1 cellular context compared by ENCODE assay signal in the genomic region with DNA sequence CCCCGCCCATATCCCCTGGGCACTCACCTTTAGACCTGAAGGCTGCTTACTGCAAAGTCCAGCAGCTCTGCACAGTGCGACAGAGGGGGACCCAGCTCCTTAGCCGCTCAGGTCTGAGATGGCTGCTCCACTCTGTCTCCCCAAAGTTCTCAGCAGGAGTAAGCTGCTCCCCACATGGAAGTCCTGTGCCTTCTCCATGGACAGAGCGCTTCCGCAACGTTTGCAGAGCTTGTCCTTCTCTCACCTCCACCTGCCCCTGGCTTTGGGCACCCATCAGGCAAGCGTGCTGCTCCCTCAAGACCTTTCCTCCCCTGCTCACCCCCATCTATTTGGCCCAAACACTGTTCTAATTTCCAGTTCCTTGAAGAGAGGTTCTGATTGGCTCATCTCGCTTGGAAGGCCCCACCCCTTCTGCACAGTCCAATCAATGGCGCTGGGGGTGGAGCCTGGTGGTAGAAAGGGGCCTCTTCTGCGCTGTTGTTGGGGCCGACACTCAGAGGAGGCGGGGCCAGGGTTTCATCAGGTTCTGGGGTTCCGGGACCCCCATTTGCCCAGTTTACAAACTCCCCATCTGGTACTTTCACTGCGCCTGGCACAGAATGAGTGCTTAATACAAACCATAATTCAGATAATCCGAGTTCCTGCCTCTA.
TF ChIP-seq lines count a peak whose summit lies in the region.

No MANE protein-coding gene starts in this region.

TF ChIP-seq in WTC11, 78 proteins besides CTCF, POLR2A, EP300 and RAD21 (continued from another document):
- TF ChIP-seq, protein P1, sequence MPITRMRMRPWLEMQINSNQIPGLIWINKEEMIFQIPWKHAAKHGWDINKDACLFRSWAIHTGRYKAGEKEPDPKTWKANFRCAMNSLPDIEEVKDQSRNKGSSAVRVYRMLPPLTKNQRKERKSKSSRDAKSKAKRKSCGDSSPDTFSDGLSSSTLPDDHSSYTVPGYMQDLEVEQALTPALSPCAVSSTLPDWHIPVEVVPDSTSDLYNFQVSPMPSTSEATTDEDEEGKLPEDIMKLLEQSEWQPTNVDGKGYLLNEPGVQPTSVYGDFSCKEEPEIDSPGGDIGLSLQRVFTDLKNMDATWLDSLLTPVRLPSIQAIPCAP (CRISPR knock-in tag; IDR thresholded peaks at IDR 0.05), result no peak
- TF ChIP-seq, protein P2, sequence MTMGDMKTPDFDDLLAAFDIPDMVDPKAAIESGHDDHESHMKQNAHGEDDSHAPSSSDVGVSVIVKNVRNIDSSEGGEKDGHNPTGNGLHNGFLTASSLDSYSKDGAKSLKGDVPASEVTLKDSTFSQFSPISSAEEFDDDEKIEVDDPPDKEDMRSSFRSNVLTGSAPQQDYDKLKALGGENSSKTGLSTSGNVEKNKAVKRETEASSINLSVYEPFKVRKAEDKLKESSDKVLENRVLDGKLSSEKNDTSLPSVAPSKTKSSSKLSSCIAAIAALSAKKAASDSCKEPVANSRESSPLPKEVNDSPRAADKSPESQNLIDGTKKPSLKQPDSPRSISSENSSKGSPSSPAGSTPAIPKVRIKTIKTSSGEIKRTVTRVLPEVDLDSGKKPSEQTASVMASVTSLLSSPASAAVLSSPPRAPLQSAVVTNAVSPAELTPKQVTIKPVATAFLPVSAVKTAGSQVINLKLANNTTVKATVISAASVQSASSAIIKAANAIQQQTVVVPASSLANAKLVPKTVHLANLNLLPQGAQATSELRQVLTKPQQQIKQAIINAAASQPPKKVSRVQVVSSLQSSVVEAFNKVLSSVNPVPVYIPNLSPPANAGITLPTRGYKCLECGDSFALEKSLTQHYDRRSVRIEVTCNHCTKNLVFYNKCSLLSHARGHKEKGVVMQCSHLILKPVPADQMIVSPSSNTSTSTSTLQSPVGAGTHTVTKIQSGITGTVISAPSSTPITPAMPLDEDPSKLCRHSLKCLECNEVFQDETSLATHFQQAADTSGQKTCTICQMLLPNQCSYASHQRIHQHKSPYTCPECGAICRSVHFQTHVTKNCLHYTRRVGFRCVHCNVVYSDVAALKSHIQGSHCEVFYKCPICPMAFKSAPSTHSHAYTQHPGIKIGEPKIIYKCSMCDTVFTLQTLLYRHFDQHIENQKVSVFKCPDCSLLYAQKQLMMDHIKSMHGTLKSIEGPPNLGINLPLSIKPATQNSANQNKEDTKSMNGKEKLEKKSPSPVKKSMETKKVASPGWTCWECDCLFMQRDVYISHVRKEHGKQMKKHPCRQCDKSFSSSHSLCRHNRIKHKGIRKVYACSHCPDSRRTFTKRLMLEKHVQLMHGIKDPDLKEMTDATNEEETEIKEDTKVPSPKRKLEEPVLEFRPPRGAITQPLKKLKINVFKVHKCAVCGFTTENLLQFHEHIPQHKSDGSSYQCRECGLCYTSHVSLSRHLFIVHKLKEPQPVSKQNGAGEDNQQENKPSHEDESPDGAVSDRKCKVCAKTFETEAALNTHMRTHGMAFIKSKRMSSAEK (CRISPR knock-in tag; IDR thresholded peaks at IDR 0.05; ENCODE audit: borderline replicate concordance), result no peak
- TF ChIP-seq, protein P3, sequence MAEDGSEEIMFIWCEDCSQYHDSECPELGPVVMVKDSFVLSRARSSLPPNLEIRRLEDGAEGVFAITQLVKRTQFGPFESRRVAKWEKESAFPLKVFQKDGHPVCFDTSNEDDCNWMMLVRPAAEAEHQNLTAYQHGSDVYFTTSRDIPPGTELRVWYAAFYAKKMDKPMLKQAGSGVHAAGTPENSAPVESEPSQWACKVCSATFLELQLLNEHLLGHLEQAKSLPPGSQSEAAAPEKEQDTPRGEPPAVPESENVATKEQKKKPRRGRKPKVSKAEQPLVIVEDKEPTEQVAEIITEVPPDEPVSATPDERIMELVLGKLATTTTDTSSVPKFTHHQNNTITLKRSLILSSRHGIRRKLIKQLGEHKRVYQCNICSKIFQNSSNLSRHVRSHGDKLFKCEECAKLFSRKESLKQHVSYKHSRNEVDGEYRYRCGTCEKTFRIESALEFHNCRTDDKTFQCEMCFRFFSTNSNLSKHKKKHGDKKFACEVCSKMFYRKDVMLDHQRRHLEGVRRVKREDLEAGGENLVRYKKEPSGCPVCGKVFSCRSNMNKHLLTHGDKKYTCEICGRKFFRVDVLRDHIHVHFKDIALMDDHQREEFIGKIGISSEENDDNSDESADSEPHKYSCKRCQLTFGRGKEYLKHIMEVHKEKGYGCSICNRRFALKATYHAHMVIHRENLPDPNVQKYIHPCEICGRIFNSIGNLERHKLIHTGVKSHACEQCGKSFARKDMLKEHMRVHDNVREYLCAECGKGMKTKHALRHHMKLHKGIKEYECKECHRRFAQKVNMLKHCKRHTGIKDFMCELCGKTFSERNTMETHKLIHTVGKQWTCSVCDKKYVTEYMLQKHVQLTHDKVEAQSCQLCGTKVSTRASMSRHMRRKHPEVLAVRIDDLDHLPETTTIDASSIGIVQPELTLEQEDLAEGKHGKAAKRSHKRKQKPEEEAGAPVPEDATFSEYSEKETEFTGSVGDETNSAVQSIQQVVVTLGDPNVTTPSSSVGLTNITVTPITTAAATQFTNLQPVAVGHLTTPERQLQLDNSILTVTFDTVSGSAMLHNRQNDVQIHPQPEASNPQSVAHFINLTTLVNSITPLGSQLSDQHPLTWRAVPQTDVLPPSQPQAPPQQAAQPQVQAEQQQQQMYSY (CRISPR knock-in tag; IDR thresholded peaks at IDR 0.05), result no peak
- no peak for TF ChIP-seq SOX15 (CRISPR knock-in tag; IDR thresholded peaks at IDR 0.05)
- TF ChIP-seq, protein P4, sequence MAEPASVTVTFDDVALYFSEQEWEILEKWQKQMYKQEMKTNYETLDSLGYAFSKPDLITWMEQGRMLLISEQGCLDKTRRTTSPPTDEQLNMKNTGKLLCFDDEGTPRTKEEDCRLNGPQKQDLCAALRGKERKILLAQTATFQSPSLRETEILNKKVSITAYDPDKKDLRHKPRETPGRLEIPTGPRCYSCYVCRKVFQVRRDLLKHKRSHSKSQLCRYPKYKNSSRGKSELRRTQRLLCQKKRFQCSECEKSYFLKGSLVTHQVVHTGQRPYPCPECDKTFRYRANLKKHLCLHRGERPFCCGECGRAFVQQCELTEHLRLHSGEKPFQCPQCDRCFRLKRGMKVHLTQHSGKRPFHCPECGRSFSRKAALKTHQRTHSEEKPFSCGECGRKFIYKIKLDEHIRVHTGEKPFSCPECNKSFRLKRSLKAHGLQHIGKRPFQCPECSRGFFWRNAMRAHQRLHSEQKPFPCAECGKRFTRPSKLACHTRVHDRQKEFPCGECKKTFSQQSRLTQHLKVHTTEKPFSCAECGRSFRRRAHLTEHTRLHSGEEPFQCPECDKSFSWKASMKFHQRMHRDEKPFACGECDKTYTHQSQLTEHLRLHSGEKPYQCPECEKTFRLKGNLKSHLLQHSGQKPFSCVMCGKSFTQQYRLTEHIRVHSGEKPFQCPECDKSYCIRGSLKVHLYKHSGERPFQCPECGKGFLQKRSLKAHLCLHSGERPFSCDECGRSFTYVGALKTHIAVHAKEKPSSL (CRISPR knock-in tag; conservative IDR thresholded peaks at IDR 0.05), result no peak
- no peak for TF ChIP-seq SP1 (CRISPR knock-in tag; conservative IDR thresholded peaks at IDR 0.05)
- TF ChIP-seq, protein P5, sequence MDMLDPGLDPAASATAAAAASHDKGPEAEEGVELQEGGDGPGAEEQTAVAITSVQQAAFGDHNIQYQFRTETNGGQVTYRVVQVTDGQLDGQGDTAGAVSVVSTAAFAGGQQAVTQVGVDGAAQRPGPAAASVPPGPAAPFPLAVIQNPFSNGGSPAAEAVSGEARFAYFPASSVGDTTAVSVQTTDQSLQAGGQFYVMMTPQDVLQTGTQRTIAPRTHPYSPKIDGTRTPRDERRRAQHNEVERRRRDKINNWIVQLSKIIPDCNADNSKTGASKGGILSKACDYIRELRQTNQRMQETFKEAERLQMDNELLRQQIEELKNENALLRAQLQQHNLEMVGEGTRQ (CRISPR knock-in tag; IDR thresholded peaks at IDR 0.05), result no peak
- no peak for TF ChIP-seq ZNF232 (CRISPR knock-in tag; IDR thresholded peaks at IDR 0.05)
